In the genomic region with DNA sequence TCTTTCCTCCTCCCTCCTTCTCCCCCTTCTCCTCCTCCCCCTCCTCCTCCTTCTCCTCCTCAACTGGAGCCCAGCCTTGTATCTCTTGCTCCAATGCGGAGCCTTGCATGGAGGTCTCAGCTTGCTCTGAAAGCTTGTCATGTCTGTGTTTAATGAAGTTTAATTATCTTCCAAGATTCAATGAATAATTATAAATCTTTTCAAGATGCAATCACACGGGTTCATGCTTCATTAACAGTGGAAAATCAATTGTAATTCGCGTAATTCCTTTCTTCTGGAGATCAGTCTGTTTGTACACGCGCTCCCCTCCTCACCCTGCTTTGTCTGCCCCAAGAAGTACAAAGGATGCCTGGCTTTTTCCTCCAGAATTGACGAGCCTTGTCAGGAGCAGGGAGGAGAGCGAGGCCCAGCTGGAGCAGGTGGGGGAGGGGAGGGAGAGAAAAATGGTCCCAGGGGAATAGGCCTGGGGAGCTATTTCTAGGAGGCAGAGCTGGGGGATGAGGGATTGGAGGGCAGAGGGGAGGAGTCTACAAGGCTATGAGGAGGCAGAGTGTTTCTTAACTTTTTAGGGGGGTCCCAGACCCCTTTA, we compare ENCODE assay signal across 21 cellular contexts.
A peak's percentile ranks its signal among the peaks of the same experiment; 100 is the strongest.
DNase-seq lines count a peak whose midpoint lies in the region; ATAC-seq and TF ChIP-seq lines count a peak whose summit lies in the region.
"Had no signal": no experiment of that assay in that cellular context is flagged by ENCODE, and none has a peak within 500 bp of the region (broad histone marks: within the 10 kb centered on the region; RNA-seq: fewer than 3 reads in every experiment).

No MANE protein-coding gene starts in this region.

- DNase-seq in BE2C (peak; percentile 26), NCI-H524 treated with DMSO at 0.1 percent for 48 hours (lab: John Stamatoyannopoulos, UW) (peak; percentile 13), SHP77 treated with DMSO at 0.1 percent for 48 hours (lab: John Stamatoyannopoulos, UW) (no peak), Caco-2 (no peak)
- DNase-seq in activated T-cell treated with anti-CD3 and anti-CD28 coated beads, Interleukin-2, amount 50 U/mL, for 72 hours: no peak
- DNase-seq in stimulated activated effector memory CD8-positive, alpha-beta T cell treated with anti-CD3 and anti-CD28 coated beads, Interleukin-12 subunit alpha, Interleukin-12 subunit beta, amount 100 ng/mL, for 72 hours (ENCODE audit: low spot score in 2 of 2): no peak
- DNase-seq: activated CD8-positive, alpha-beta T cell treated with anti-CD3 and anti-CD28 coated beads, Interleukin-2, amount 10 ng/mL, durations not matched to agents 7 days and 5 days; activated T-cell treated with anti-CD3 and anti-CD28 coated beads, Interleukin-2, amount 50 U/mL, for 48 hours; CD4-positive, alpha-beta memory T cell; cerebellar nuclear complex; effector memory CD4-positive, alpha-beta T cell; EL; esophagus squamous epithelium; thyroid gland had no signal

- H3K9me3 ChIP-seq in BE2C (no peaks in the 10 kb centered on the region), HEK293 (ENCODE audit: control insufficient read depth, insufficient read depth, low read depth, low read length) (no peaks in the 10 kb centered on the region), iPS-20b (ENCODE audit: insufficient read depth, low read depth, low read length) (no peaks in the 10 kb centered on the region), Caco-2 (no peaks in the 10 kb centered on the region)
- H3K9me3 ChIP-seq: esophagus squamous epithelium, left lung, SJSA1, thyroid gland had no signal

- H3K4me3 ChIP-seq in BE2C (ENCODE audit: low read depth, low read length) (no peak overlapping the region), HEK293 (ENCODE audit: low read depth, low read length) (no peak overlapping the region), iPS-20b (ENCODE audit: low read length) (peak overlapping the region; percentile 47), Caco-2 (ENCODE audit: low read depth, low read length) (no peak overlapping the region)
- H3K4me3 ChIP-seq: esophagus squamous epithelium, left lung, SJSA1, thyroid gland had no signal

- no peaks in the 10 kb centered on the region for H3K27me3 ChIP-seq in BE2C
- H3K27me3 ChIP-seq in iPS-20b (ENCODE audit: insufficient read depth, low read length): no peaks in the 10 kb centered on the region; the same call in 1 of the 2 replicates
- H3K27me3 ChIP-seq in Caco-2 (replicated peaks; ENCODE audit: control insufficient read depth, insufficient read depth, low read length): 0 out of 2 replicates have a peak, but pooled peaks cover 1% of the 10 kb centered on the region
- H3K27me3 ChIP-seq: thyroid gland had no signal

- H3K27ac Mint-ChIP-seq in activated T-cell treated with anti-CD3 and anti-CD28 coated beads, Interleukin-2, amount 50 U/mL, for 72 hours: no peak overlapping the region
- no peak overlapping the region for H3K27ac Mint-ChIP-seq in Caco-2 (ENCODE audit: unreplicated experiment)
- no peak overlapping the region for H3K27ac Mint-ChIP-seq in stimulated activated effector memory CD8-positive, alpha-beta T cell treated with anti-CD3 and anti-CD28 coated beads, Interleukin-12 subunit alpha, Interleukin-12 subunit beta, amount 100 ng/mL, for 72 hours
- H3K27ac Mint-ChIP-seq: activated CD8-positive, alpha-beta T cell treated with anti-CD3 and anti-CD28 coated beads, Interleukin-2, amount 10 ng/mL, durations not matched to agents 7 days and 5 days; CD4-positive, alpha-beta memory T cell; stimulated activated memory B cell treated with anti-CD40 and anti-IgM and Interleukin-4, amounts not matched to agents 10 μg/mL and 1 μg/mL and 100 μg/mL, for 72 hours had no signal

- H3K27ac ChIP-seq in HEK293 (ENCODE audit: extremely low read depth, low read depth, low read length) (no peak overlapping the region), iPS-20b (ENCODE audit: low read length) (no peak overlapping the region)
- H3K27ac ChIP-seq: esophagus squamous epithelium, left lung, SJSA1, thyroid gland had no signal

- peaks cover 5% of the 10 kb centered on the region for H3K4me1 Mint-ChIP-seq in activated T-cell treated with anti-CD3 and anti-CD28 coated beads, Interleukin-2, amount 50 U/mL, for 72 hours (ENCODE audit: low read depth)
- no peaks in the 10 kb centered on the region for H3K4me1 Mint-ChIP-seq in Caco-2 (ENCODE audit: low read depth, unreplicated experiment)
- peaks cover 1% of the 10 kb centered on the region for H3K4me1 Mint-ChIP-seq in stimulated activated effector memory CD8-positive, alpha-beta T cell treated with anti-CD3 and anti-CD28 coated beads, Interleukin-12 subunit alpha, Interleukin-12 subunit beta, amount 100 ng/mL, for 72 hours
- H3K4me1 Mint-ChIP-seq: stimulated activated memory B cell treated with anti-CD40 and anti-IgM and Interleukin-4, amounts not matched to agents 10 μg/mL and 1 μg/mL and 100 μg/mL, for 72 hours had no signal

- no peaks in the 10 kb centered on the region for H3K9me3 Mint-ChIP-seq in activated T-cell treated with anti-CD3 and anti-CD28 coated beads, Interleukin-2, amount 50 U/mL, for 72 hours
- H3K9me3 Mint-ChIP-seq in Caco-2 (ENCODE audit: unreplicated experiment): no peaks in the 10 kb centered on the region
- no peaks in the 10 kb centered on the region for H3K9me3 Mint-ChIP-seq in stimulated activated effector memory CD8-positive, alpha-beta T cell treated with anti-CD3 and anti-CD28 coated beads, Interleukin-12 subunit alpha, Interleukin-12 subunit beta, amount 100 ng/mL, for 72 hours
- H3K9me3 Mint-ChIP-seq: stimulated activated memory B cell treated with anti-CD40 and anti-IgM and Interleukin-4, amounts not matched to agents 10 μg/mL and 1 μg/mL and 100 μg/mL, for 72 hours had no signal

- no TSS peak for BruUV-seq in Caco-2 (replicated peaks; lab: Mats Ljungman, UMichigan)

- POLR2A ChIA-PET in HEK293 (lab: Yijun Ruan, JAX): interaction anchor here (0.7 kb wide), 1 partner anchor 142 kb away, joined by 3 read pairs; no protein-coding TSS in a partner anchor
- POLR2A ChIA-PET in Caco-2 (lab: Charles Lee): no interaction called here

- H3K4me1 ChIP-seq in BE2C (0 out of 2 replicates have a peak, but pooled peaks cover 2% of the 10 kb centered on the region), HEK293 (ENCODE audit: control insufficient read depth, insufficient read depth, low read length) (no peaks in the 10 kb centered on the region), iPS-20b (ENCODE audit: insufficient read depth, low read length) (peaks cover 6% of the 10 kb centered on the region; the same call in 1 of the 2 replicates), Caco-2 (no peaks in the 10 kb centered on the region)
- H3K4me1 ChIP-seq: esophagus squamous epithelium, left lung, SJSA1, thyroid gland had no signal

- no peak overlapping the region for H3K4me3 Mint-ChIP-seq in activated T-cell treated with anti-CD3 and anti-CD28 coated beads, Interleukin-2, amount 50 U/mL, for 72 hours
- H3K4me3 Mint-ChIP-seq in Caco-2 (ENCODE audit: unreplicated experiment): no peak overlapping the region
- H3K4me3 Mint-ChIP-seq in stimulated activated effector memory CD8-positive, alpha-beta T cell treated with anti-CD3 and anti-CD28 coated beads, Interleukin-12 subunit alpha, Interleukin-12 subunit beta, amount 100 ng/mL, for 72 hours: no peak overlapping the region
- H3K4me3 Mint-ChIP-seq: activated CD8-positive, alpha-beta T cell treated with anti-CD3 and anti-CD28 coated beads, Interleukin-2, amount 10 ng/mL, durations not matched to agents 7 days and 5 days; CD4-positive, alpha-beta memory T cell; stimulated activated memory B cell treated with anti-CD40 and anti-IgM and Interleukin-4, amounts not matched to agents 10 μg/mL and 1 μg/mL and 100 μg/mL, for 72 hours had no signal

- no peaks in the 10 kb centered on the region for H3K36me3 Mint-ChIP-seq in activated T-cell treated with anti-CD3 and anti-CD28 coated beads, Interleukin-2, amount 50 U/mL, for 72 hours (ENCODE audit: insufficient read depth in 2 of 2)
- no peaks in the 10 kb centered on the region for H3K36me3 Mint-ChIP-seq in Caco-2 (ENCODE audit: insufficient read depth, unreplicated experiment)
- no peaks in the 10 kb centered on the region for H3K36me3 Mint-ChIP-seq in stimulated activated effector memory CD8-positive, alpha-beta T cell treated with anti-CD3 and anti-CD28 coated beads, Interleukin-12 subunit alpha, Interleukin-12 subunit beta, amount 100 ng/mL, for 72 hours
- H3K36me3 Mint-ChIP-seq: CD4-positive, alpha-beta memory T cell; stimulated activated memory B cell treated with anti-CD40 and anti-IgM and Interleukin-4, amounts not matched to agents 10 μg/mL and 1 μg/mL and 100 μg/mL, for 72 hours had no signal

- no peaks in the 10 kb centered on the region for H3K27me3 Mint-ChIP-seq in activated T-cell treated with anti-CD3 and anti-CD28 coated beads, Interleukin-2, amount 50 U/mL, for 72 hours (ENCODE audit: low read depth)
- H3K27me3 Mint-ChIP-seq in Caco-2 (ENCODE audit: insufficient read depth, unreplicated experiment): peaks cover 15% of the 10 kb centered on the region

- intact Hi-C loops in Caco-2 (cut with micrococcal nuclease; ENCODE audit: unreplicated experiment): no loop called here

- no peak for TF ChIP-seq CTCF in BE2C (IDR thresholded peaks at IDR 0.05; ENCODE audit: low read depth, low read length)
- TF ChIP-seq CTCF in HEK293 (tag by site-specific recombination; IDR thresholded peaks at IDR 0.05): no peak
- no peak for TF ChIP-seq CTCF in Caco-2 (IDR thresholded peaks at IDR 0.05; ENCODE audit: insufficient read depth in 1 of 2, low read depth in 1 of 2, low read length in 1 of 2, severe bottlenecking in 1 of 2, unreplicated experiment in 1 of 2)

- no peak for ATAC-seq in activated T-cell treated with anti-CD3 and anti-CD28 coated beads, Interleukin-2, amount 50 U/mL, for 72 hours (replicated peaks in 1 of 2)
- no peak for ATAC-seq in stimulated activated effector memory CD8-positive, alpha-beta T cell treated with anti-CD3 and anti-CD28 coated beads, Interleukin-12 subunit alpha, Interleukin-12 subunit beta, amount 100 ng/mL, for 72 hours
- ATAC-seq: activated CD8-positive, alpha-beta T cell treated with anti-CD3 and anti-CD28 coated beads, Interleukin-2, amount 10 ng/mL, durations not matched to agents 7 days and 5 days; activated naive CD4-positive, alpha-beta T cell treated with anti-CD3 and anti-CD28 coated beads, Interleukin-2, amount 50 U/mL, for 72 hours; left lung; sciatic nerve; stimulated activated memory B cell treated with anti-CD40 and anti-IgM and Interleukin-4, amounts not matched to agents 10 μg/mL and 1 μg/mL and 100 μg/mL, for 72 hours had no signal

- peak overlapping the region; percentile 48; the same call in 1 of the 2 replicates for H3K9ac ChIP-seq in iPS-20b (ENCODE audit: low read depth, low read length)

- no peaks in the 10 kb centered on the region for H3K36me3 ChIP-seq in BE2C
- H3K36me3 ChIP-seq in HEK293 (ENCODE audit: control insufficient read depth in 2 of 2, insufficient read depth in 1 of 2, low read length in 2 of 2): no peaks in the 10 kb centered on the region
- no peaks in the 10 kb centered on the region for H3K36me3 ChIP-seq in iPS-20b (ENCODE audit: insufficient read depth, low read depth, low read length)
- H3K36me3 ChIP-seq in Caco-2 (ENCODE audit: control insufficient read depth, insufficient read depth, low read length): no peaks in the 10 kb centered on the region
- H3K36me3 ChIP-seq: esophagus squamous epithelium, left lung, SJSA1, thyroid gland had no signal

- CTCF ChIA-PET in HEK293 (lab: Yijun Ruan, JAX): interaction anchor here (0.7 kb wide), 1 partner anchor 72 kb away, joined by 5 read pairs; no protein-coding TSS in a partner anchor
- CTCF ChIA-PET in Caco-2 (lab: Charles Lee): no interaction called here

Comparison
In these comparisons a context has a peak if more than half of its experiments do, and no peak if none do; other contexts are left out.
1. DNase-seq: peak in BE2C (single experiment) and NCI-H524 treated with DMSO at 0.1 percent for 48 hours (single experiment); none in SHP77 treated with DMSO at 0.1 percent for 48 hours (single experiment), activated T-cell treated with anti-CD3 and anti-CD28 coated beads, Interleukin-2, amount 50 U/mL, for 72 hours (0 of 2), Caco-2 (0 of 2) and stimulated activated effector memory CD8-positive, alpha-beta T cell treated with anti-CD3 and anti-CD28 coated beads, Interleukin-12 subunit alpha, Interleukin-12 subunit beta, amount 100 ng/mL, for 72 hours (0 of 2).